ENCODE assay signal across 11 cellular contexts in the genomic region with DNA sequence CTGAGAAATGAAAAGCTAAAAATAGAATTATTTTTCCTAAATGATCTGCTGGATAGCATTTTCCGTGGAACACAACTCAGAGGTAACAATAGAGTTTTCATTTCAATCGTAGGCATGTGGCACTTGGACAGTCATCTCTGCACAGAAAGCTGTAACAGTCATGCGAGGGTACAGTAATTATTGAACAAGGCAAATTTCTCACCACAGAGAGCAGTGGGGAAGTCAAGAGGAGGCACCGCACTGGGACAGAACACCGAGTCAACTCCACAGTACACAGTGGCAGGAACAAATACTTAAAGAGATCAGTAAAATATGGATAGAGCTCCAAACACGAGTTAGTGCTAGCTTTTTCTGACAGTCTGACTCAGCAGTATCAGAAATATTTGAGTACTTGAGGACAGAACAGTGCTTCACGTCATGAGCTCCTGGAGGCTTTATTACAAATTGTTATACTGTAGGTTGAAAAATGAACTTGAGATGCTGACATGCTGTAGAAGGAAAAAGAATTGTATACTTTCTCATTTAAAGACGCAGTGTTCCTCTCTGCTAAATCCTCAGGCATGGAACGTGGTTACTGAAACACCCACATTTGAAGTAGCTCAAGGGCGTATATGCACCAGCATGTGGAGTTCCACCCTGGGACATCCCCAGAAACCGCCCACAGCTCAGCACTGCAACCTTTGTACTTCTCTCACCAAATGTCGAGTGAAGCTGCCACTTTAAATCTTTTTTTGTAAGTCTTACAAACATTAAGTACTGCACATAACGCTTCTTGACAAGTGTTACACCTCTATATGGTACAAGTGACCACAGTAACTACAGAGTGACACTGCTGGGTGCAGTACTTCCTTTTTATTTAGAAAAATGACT. TPM values are rescaled to one million over a fixed set of nuclear protein-coding genes. Genes with fewer than 3 reads are reported as not detected.
DNase-seq lines count a peak whose midpoint lies in the region; ATAC-seq and TF ChIP-seq lines count a peak whose summit lies in the region.
"Had no signal": no experiment of that assay in that cellular context is flagged by ENCODE, and none has a peak within 500 bp of the region (broad histone marks: within the 10 kb centered on the region; RNA-seq: fewer than 3 reads in every experiment).

No MANE protein-coding gene starts in this region.

- H4K91ac ChIP-seq in H9 (ENCODE audit: insufficient read length, low read depth, low read length) = no peak overlapping the region

- H2AFZ ChIP-seq in H9 (ENCODE audit: low read length) = no peak overlapping the region

- no peak overlapping the region for H3K4me3 Mint-ChIP-seq in T-helper 17 cell
- H3K4me3 Mint-ChIP-seq in H9 = no peak overlapping the region

- H3K4me1 ChIP-seq in H9 (ENCODE audit: insufficient read depth, low read length) = 0 out of 2 replicates have a peak, but pooled peaks cover 2% of the 10 kb centered on the region

- H4K5ac ChIP-seq in H9 (ENCODE audit: insufficient read length, low read depth, low read length) = no peak overlapping the region

- no peaks in the 10 kb centered on the region for H3K79me1 ChIP-seq in H9 (ENCODE audit: insufficient read depth, low read depth, low read length, poor library complexity, severe bottlenecking)

- H3K27ac Mint-ChIP-seq in T-helper 17 cell (peak overlapping the region; percentile 34), H9 (no peak overlapping the region)

- no peak overlapping the region for H3K4ac ChIP-seq in H9 (ENCODE audit: low read depth, low read length)

- WGBS in H9 (ENCODE audit: extremely low coverage, insufficient read length, low lambda C conversion rate) = no CpG with 5 or more reads among the region's 13 CpGs

- H2BK120ac ChIP-seq in H9 (ENCODE audit: low read depth, low read length, poor library complexity, severe bottlenecking) = no peak overlapping the region

- no peaks in the 10 kb centered on the region for H3K23me2 ChIP-seq in H9 (ENCODE audit: insufficient read length, low read depth, low read length, poor library complexity, severe bottlenecking)

- no peak overlapping the region for H2AK5ac ChIP-seq in H9 (ENCODE audit: insufficient read length, low read length)

- TF ChIP-seq CTCF in GM20000 (IDR thresholded peaks at IDR 0.05; ENCODE audit: extremely low read depth, missing control alignments) = no peak
- TF ChIP-seq CTCF in H9 (conservative IDR thresholded peaks at IDR 0.05) = no peak

- H3K9me3 ChIP-seq in T-helper 17 cell (ENCODE audit: control insufficient read depth, low read length, poor library complexity, severe bottlenecking) (no peaks in the 10 kb centered on the region), H9 (ENCODE audit: control insufficient read depth, low read depth, low read length) (no peaks in the 10 kb centered on the region)

- H3K4me1 Mint-ChIP-seq in T-helper 17 cell (peaks cover 46% of the 10 kb centered on the region), H9 (peaks cover 0 to 2% of the 10 kb centered on the region in 2 experiments; a peak in 1 of 4 replicates)

- H3K36me3 Mint-ChIP-seq in T-helper 17 cell (ENCODE audit: low read depth) (peaks cover 9% of the 10 kb centered on the region), H9 (ENCODE audit: insufficient read depth in 1 of 3, low read depth in 3 of 3) (peaks cover 26 to 78% (median 68%) of the 10 kb centered on the region in 3 experiments; a peak in 6 of 7 replicates)

- no peak overlapping the region for H2BK12ac ChIP-seq in H9 (ENCODE audit: insufficient read length, low read depth, low read length)

- H4K8ac ChIP-seq in H9 (replicated peaks; ENCODE audit: insufficient read length, low read depth, low read length) = no peak overlapping the region

- H2BK15ac ChIP-seq in H9 (ENCODE audit: low read depth, low read length) = no peak overlapping the region

- H3K27ac ChIP-seq in cingulate gyrus (ENCODE audit: low read depth, low read length) (peak overlapping the region; percentile 63), H9 (ENCODE audit: insufficient read length, low read depth, low read length) (no peak overlapping the region)

- no peaks in the 10 kb centered on the region for H3K79me2 ChIP-seq in H9 (ENCODE audit: insufficient read depth, low read length)

- no peaks in the 10 kb centered on the region for H4K20me1 ChIP-seq in H9 (ENCODE audit: control insufficient read depth, insufficient read depth, insufficient read length)

- no peaks in the 10 kb centered on the region for H3K9me3 Mint-ChIP-seq in H9

- H3K9ac ChIP-seq in H9 (ENCODE audit: extremely low read depth, insufficient read length, low read length) = no peak overlapping the region

- ATAC-seq in T-helper 17 cell (peak; percentile 62), HG02884 (IDR thresholded peaks at IDR 0.05; ENCODE audit: unreplicated experiment) (no peak), GM19035 (IDR thresholded peaks at IDR 0.05; ENCODE audit: unreplicated experiment) (no peak)

- H3K56ac ChIP-seq in H9 (ENCODE audit: insufficient read length, low read depth, low read length) = no peak overlapping the region

- H3K18ac ChIP-seq in H9 (ENCODE audit: insufficient read length, low read depth, low read length) = no peak overlapping the region

- no peak overlapping the region for H3K14ac ChIP-seq in H9 (ENCODE audit: insufficient read depth, low read length)

- DNase-seq in GM20000 (ENCODE audit: low spot score) (peak; percentile 56), T-helper 17 cell (no peak), H9 (no peak), NCI-H2029 treated with DMSO at 0.1 percent for 48 hours (lab: John Stamatoyannopoulos, UW) (no peak)
- DNase-seq in stimulated activated CD8-positive, alpha-beta memory T cell treated with anti-CD3 and anti-CD28 coated beads, Interleukin-12 subunit alpha, Interleukin-12 subunit beta, amount 100 ng/mL, for 4 hours (ENCODE audit: low read depth) = peak; percentile 53
- DNase-seq: cortex of kidney, GF-D8, NCI-H146 had no signal

- no peaks in the 10 kb centered on the region for H3K27me3 Mint-ChIP-seq in T-helper 17 cell
- H3K27me3 Mint-ChIP-seq in H9 (ENCODE audit: low read depth) = no peaks in the 10 kb centered on the region

- H2BK20ac ChIP-seq in H9 (ENCODE audit: low read depth, low read length, poor library complexity, severe bottlenecking) = no peak overlapping the region

- H3K23ac ChIP-seq in H9 (ENCODE audit: insufficient read length, low read depth, low read length) = no peak overlapping the region

- no peak overlapping the region for H3K4me2 ChIP-seq in H9 (ENCODE audit: insufficient read depth, insufficient read length, low read length)

- H2BK5ac ChIP-seq in H9 (ENCODE audit: insufficient read length, low read length) = no peak overlapping the region

- H3T11ph ChIP-seq in H9 (ENCODE audit: low read length) = no peak overlapping the region

- H3K27me3 ChIP-seq in H9 (ENCODE audit: insufficient read depth, low read length) = no peaks in the 10 kb centered on the region

RNA-seq across cellular contexts. Expression of a gene that starts 27.4 kb away (rescaled TPM):
- 1 to 10 TPM; 3.5 to 4.6 TPM for total RNA-seq in T-helper 17 cell
- total RNA-seq in H9 (2021) = 5.4 and 8.1 TPM in 2 replicates

Comparison
In these comparisons a context has a peak if more than half of its experiments do, and no peak if none do; other contexts are left out.
1. DNase-seq: peak in GM20000 (single experiment) and stimulated activated CD8-positive, alpha-beta memory T cell treated with anti-CD3 and anti-CD28 coated beads, Interleukin-12 subunit alpha, Interleukin-12 subunit beta, amount 100 ng/mL, for 4 hours (single experiment); none in T-helper 17 cell (0 of 3), H9 (single experiment) and NCI-H2029 treated with DMSO at 0.1 percent for 48 hours (single experiment).